In genomic region chr4:135418353-135418752, GRCh38 we compare ENCODE assay signal across 9 cellular contexts.
DNase-seq lines count a peak whose midpoint lies in the region; ATAC-seq and TF ChIP-seq lines count a peak whose summit lies in the region.
"Had no signal": no experiment of that assay in that cellular context is flagged by ENCODE, and none has a peak within 500 bp of the region (broad histone marks: within the 10 kb centered on the region; RNA-seq: fewer than 3 reads in every experiment).

No MANE protein-coding gene starts in this region.

- TF ChIP-seq CTCF in BE2C (IDR thresholded peaks at IDR 0.05; ENCODE audit: low read depth, low read length) (peak; percentile 60), fibroblast of pulmonary artery (IDR thresholded peaks at IDR 0.05; ENCODE audit: low read length, missing control alignments) (peak; percentile 43)

- no peaks in the 10 kb centered on the region for H3K27me3 ChIP-seq in BE2C

- ATAC-seq in GM19463 (IDR thresholded peaks at IDR 0.05; ENCODE audit: unreplicated experiment) (peak; percentile 73), GM21529 (IDR thresholded peaks at IDR 0.05; ENCODE audit: unreplicated experiment) (no peak), GM19035 (IDR thresholded peaks at IDR 0.05; ENCODE audit: unreplicated experiment) (no peak)

- H3K4me1 ChIP-seq in BE2C: peaks cover 3% of the 10 kb centered on the region; the same call in 1 of the 2 replicates

- peak; percentile 18 for DNase-seq in BE2C
- peak; percentile 9 for DNase-seq in M059J (ENCODE audit: low read depth)
- peak; percentile 29 for DNase-seq in fibroblast of pulmonary artery (ENCODE audit: low read depth)
- DNase-seq in GM03348 (ENCODE audit: low spot score): no peak
- no peak for DNase-seq in GOT3 (lab: John Stamatoyannopoulos, UW)
- DNase-seq: activated naive CD4-positive, alpha-beta T cell treated with anti-CD3 and anti-CD28 coated beads for 36 hours had no signal

- H3K4me3 ChIP-seq in BE2C (ENCODE audit: low read depth, low read length) (no peak overlapping the region), fibroblast of pulmonary artery (replicated peaks; ENCODE audit: low read depth, low read length) (no peak overlapping the region)

- H3K36me3 ChIP-seq in BE2C: no peaks in the 10 kb centered on the region

- H3K9me3 ChIP-seq in BE2C: no peaks in the 10 kb centered on the region

Comparison
In these comparisons a context has a peak if more than half of its experiments do, and no peak if none do; other contexts are left out.
1. DNase-seq: peak in BE2C (single experiment), M059J (single experiment) and fibroblast of pulmonary artery (single experiment); none in GM03348 (single experiment) and GOT3 (single experiment).